ENCODE assay signal across 1 cellular context in the genomic region with DNA sequence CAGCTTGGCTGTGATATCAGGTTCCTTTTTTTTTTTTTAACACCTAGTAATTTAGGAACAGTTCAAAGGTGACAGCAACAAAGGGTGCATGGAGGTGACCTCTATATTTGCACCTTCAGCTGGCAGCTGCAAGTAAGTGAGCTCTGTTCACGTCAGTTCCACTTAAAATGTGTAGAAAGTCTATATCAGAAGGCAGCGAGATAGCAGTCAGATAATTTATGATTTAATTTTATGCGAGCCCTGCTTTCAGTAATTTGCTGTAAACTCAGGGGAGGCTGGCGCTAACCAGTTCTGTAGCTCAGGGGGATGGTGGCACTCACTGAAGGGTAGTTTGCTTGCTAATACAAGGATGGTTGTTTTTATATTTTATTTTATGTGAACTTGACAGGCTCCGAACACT.
A peak's percentile ranks its signal among the peaks of the same experiment; 100 is the strongest.
TF ChIP-seq lines count a peak whose summit lies in the region.

No MANE protein-coding gene starts in this region.

TF ChIP-seq in SK-N-SH, 30 proteins besides CTCF, POLR2A, EP300 and RAD21 (continued from another document):
- TF ChIP-seq, protein P1, sequence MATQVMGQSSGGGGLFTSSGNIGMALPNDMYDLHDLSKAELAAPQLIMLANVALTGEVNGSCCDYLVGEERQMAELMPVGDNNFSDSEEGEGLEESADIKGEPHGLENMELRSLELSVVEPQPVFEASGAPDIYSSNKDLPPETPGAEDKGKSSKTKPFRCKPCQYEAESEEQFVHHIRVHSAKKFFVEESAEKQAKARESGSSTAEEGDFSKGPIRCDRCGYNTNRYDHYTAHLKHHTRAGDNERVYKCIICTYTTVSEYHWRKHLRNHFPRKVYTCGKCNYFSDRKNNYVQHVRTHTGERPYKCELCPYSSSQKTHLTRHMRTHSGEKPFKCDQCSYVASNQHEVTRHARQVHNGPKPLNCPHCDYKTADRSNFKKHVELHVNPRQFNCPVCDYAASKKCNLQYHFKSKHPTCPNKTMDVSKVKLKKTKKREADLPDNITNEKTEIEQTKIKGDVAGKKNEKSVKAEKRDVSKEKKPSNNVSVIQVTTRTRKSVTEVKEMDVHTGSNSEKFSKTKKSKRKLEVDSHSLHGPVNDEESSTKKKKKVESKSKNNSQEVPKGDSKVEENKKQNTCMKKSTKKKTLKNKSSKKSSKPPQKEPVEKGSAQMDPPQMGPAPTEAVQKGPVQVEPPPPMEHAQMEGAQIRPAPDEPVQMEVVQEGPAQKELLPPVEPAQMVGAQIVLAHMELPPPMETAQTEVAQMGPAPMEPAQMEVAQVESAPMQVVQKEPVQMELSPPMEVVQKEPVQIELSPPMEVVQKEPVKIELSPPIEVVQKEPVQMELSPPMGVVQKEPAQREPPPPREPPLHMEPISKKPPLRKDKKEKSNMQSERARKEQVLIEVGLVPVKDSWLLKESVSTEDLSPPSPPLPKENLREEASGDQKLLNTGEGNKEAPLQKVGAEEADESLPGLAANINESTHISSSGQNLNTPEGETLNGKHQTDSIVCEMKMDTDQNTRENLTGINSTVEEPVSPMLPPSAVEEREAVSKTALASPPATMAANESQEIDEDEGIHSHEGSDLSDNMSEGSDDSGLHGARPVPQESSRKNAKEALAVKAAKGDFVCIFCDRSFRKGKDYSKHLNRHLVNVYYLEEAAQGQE (IDR thresholded peaks at IDR 0.05; ENCODE audit: low read depth, low read length): no peak
- TF ChIP-seq EZH2phosphoT487 (IDR thresholded peaks at IDR 0.05; ENCODE audit: borderline replicate concordance, low read depth) (no peak), GATA2 (CRISPR knock-in tag; IDR thresholded peaks at IDR 0.05) (peak; percentile 93), RXRA (IDR thresholded peaks at IDR 0.05; ENCODE audit: borderline replicate concordance, low read depth) (no peak), NFIC (IDR thresholded peaks at IDR 0.05; ENCODE audit: borderline replicate concordance) (no peak), TEAD4 (IDR thresholded peaks at IDR 0.05; ENCODE audit: borderline replicate concordance, insufficient read depth) (no peak), RFX5 (IDR thresholded peaks at IDR 0.05; ENCODE audit: low read length) (no peak), TCF12 (IDR thresholded peaks at IDR 0.05) (no peak), FOSL2 (IDR thresholded peaks at IDR 0.05; ENCODE audit: borderline replicate concordance, low read depth) (no peak), MXI1 (IDR thresholded peaks at IDR 0.05; ENCODE audit: low read depth, low read length) (no peak), ELF1 (IDR thresholded peaks at IDR 0.05) (no peak), FOXJ3 (CRISPR knock-in tag; IDR thresholded peaks at IDR 0.05) (peak; percentile 46; the same call in 1 of the 2 replicates), MEF2A (IDR thresholded peaks at IDR 0.05; ENCODE audit: borderline replicate concordance, low read depth) (no peak), YY1 (IDR thresholded peaks at IDR 0.05; ENCODE audit: low read depth) (no peak), SIN3A (IDR thresholded peaks at IDR 0.05; ENCODE audit: borderline replicate concordance, low read depth, low read length) (no peak)
- TF ChIP-seq, protein P2, sequence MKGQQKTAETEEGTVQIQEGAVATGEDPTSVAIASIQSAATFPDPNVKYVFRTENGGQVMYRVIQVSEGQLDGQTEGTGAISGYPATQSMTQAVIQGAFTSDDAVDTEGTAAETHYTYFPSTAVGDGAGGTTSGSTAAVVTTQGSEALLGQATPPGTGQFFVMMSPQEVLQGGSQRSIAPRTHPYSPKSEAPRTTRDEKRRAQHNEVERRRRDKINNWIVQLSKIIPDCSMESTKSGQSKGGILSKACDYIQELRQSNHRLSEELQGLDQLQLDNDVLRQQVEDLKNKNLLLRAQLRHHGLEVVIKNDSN (IDR thresholded peaks at IDR 0.05; ENCODE audit: borderline replicate concordance, low read depth): no peak
- TF ChIP-seq, protein P3, sequence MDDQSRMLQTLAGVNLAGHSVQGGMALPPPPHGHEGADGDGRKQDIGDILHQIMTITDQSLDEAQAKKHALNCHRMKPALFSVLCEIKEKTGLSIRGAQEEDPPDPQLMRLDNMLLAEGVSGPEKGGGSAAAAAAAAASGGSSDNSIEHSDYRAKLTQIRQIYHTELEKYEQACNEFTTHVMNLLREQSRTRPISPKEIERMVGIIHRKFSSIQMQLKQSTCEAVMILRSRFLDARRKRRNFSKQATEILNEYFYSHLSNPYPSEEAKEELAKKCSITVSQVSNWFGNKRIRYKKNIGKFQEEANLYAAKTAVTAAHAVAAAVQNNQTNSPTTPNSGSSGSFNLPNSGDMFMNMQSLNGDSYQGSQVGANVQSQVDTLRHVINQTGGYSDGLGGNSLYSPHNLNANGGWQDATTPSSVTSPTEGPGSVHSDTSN (IDR thresholded peaks at IDR 0.05): no peak
- TF ChIP-seq, protein P4, sequence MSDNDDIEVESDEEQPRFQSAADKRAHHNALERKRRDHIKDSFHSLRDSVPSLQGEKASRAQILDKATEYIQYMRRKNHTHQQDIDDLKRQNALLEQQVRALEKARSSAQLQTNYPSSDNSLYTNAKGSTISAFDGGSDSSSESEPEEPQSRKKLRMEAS (IDR thresholded peaks at IDR 0.05; ENCODE audit: low read depth): no peak
- TF ChIP-seq, protein P5, sequence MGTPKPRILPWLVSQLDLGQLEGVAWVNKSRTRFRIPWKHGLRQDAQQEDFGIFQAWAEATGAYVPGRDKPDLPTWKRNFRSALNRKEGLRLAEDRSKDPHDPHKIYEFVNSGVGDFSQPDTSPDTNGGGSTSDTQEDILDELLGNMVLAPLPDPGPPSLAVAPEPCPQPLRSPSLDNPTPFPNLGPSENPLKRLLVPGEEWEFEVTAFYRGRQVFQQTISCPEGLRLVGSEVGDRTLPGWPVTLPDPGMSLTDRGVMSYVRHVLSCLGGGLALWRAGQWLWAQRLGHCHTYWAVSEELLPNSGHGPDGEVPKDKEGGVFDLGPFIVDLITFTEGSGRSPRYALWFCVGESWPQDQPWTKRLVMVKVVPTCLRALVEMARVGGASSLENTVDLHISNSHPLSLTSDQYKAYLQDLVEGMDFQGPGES (IDR thresholded peaks at IDR 0.05; ENCODE audit: low read depth, low read length): no peak
- TF ChIP-seq, protein P6, sequence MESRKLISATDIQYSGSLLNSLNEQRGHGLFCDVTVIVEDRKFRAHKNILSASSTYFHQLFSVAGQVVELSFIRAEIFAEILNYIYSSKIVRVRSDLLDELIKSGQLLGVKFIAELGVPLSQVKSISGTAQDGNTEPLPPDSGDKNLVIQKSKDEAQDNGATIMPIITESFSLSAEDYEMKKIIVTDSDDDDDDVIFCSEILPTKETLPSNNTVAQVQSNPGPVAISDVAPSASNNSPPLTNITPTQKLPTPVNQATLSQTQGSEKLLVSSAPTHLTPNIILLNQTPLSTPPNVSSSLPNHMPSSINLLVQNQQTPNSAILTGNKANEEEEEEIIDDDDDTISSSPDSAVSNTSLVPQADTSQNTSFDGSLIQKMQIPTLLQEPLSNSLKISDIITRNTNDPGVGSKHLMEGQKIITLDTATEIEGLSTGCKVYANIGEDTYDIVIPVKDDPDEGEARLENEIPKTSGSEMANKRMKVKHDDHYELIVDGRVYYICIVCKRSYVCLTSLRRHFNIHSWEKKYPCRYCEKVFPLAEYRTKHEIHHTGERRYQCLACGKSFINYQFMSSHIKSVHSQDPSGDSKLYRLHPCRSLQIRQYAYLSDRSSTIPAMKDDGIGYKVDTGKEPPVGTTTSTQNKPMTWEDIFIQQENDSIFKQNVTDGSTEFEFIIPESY (IDR thresholded peaks at IDR 0.05; ENCODE audit: borderline replicate concordance, low read depth): no peak
